In the genomic region with DNA sequence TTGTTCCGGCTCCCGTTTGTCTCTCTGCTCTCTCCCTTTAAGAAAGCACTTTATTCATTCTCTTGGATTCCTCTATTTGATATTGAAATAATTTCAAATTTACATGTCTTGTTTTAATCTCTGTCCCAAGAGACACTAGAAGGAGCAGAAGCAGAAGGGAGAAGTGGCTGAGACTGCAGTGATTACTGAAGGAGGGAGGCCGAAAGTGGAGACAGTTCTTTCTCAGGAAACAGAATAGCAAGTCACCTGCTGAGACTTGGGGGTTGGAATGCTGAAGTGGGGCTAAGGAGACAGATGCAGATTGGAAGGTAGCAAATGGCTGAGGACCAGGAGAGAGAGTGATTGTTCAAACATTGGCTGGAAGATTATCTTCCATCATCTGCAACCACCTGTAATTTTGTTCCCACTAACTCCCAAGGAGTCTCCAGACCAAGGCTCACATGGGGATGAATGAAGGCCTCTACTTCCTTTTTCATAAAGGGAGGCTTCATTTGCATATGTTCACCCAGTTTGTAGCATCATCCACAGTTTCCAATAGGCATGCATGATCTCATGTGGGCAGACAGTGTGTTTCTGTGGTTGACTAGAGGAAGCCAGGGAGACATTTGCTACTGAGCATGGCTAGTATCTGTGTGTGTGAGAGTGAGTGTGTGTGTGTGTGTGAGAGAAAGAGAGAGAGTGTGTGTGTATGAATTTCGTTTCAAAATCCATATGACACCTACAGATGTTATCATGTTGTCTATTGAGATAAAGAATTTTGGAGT, we compare ENCODE assay signal across 11 cellular contexts. TPM values are rescaled to one million over a fixed set of nuclear protein-coding genes. Genes with fewer than 3 reads are reported as not detected.
A peak's percentile ranks its signal among the peaks of the same experiment; 100 is the strongest.
DNase-seq lines count a peak whose midpoint lies in the region; ATAC-seq lines count a peak whose summit lies in the region.
"Had no signal": no experiment of that assay in that cellular context is flagged by ENCODE, and none has a peak within 500 bp of the region (broad histone marks: within the 10 kb centered on the region; RNA-seq: fewer than 3 reads in every experiment).

No MANE protein-coding gene starts in this region.

- H3K27ac Mint-ChIP-seq in IgD-negative memory B cell = peak overlapping the region; percentile 16 to 59 (median 23)
- H3K27ac Mint-ChIP-seq in activated naive CD4-positive, alpha-beta T cell treated with anti-CD3 and anti-CD28 coated beads, Interleukin-2, amount 50 U/mL, for 72 hours = no peak overlapping the region

- no peak overlapping the region for H3K4me3 ChIP-seq in BLaER1 treated with 17β-estradiol and CSF1 and Interleukin-3, amounts not matched to agents 10 nM and 100 nM

- H3K4me2 ChIP-seq in BLaER1 treated with 17β-estradiol and CSF1 and Interleukin-3, amounts not matched to agents 10 nM and 100 nM = peak overlapping the region; percentile 16 to 74 (median 49)

- ATAC-seq in GM19395 (IDR thresholded peaks at IDR 0.05; ENCODE audit: unreplicated experiment) (peak; percentile 77), GM18502 (IDR thresholded peaks at IDR 0.05; ENCODE audit: poor library complexity, unreplicated experiment) (no peak)
- peak; percentile 95 to 96 for ATAC-seq in activated naive CD4-positive, alpha-beta T cell treated with anti-CD3 and anti-CD28 coated beads, Interleukin-2, amount 50 U/mL, for 72 hours

- H3K9me3 Mint-ChIP-seq in IgD-negative memory B cell = no peaks in the 10 kb centered on the region
- no peaks in the 10 kb centered on the region for H3K9me3 Mint-ChIP-seq in activated naive CD4-positive, alpha-beta T cell treated with anti-CD3 and anti-CD28 coated beads, Interleukin-2, amount 50 U/mL, for 72 hours

- H3K9me3 ChIP-seq in BLaER1 treated with 17β-estradiol and CSF1 and Interleukin-3, amounts not matched to agents 10 nM and 100 nM (replicated peaks in 1 of 11) = peaks cover 0 to 4% (median 0%) of the 10 kb centered on the region in 11 experiments; a peak in 2 of 22 replicates

- peak in 1 of 2 donors; percentile 19 for DNase-seq in activated naive CD4-positive, alpha-beta T cell treated with anti-CD3 and anti-CD28 coated beads, Interleukin-2, amount 50 U/mL, for 72 hours (ENCODE audit: low spot score in 2 of 2)
- DNase-seq in H4 (ENCODE audit: low spot score) (no peak), T1000 (lab: John Stamatoyannopoulos, UW) (no peak), middle frontal gyrus (ENCODE audit: extremely low spot score, low spot score) (no peak)
- DNase-seq: DMS79 treated with DMSO at 0.1 percent for 48 hours, NCI-H1105 treated with DMSO at 0.1 percent for 48 hours had no signal

- H3K27me3 ChIP-seq in BLaER1 treated with 17β-estradiol and CSF1 and Interleukin-3, amounts not matched to agents 10 nM and 100 nM = no peaks in the 10 kb centered on the region

- peak overlapping the region in 3 of 4 donors; percentile 0 to 59 (median 24) for H3K4me3 Mint-ChIP-seq in IgD-negative memory B cell

- H4K20me1 ChIP-seq in BLaER1 treated with 17β-estradiol and CSF1 and Interleukin-3, amounts not matched to agents 10 nM and 100 nM = no peaks in the 10 kb centered on the region

- H3K4me1 ChIP-seq in BLaER1 treated with 17β-estradiol and CSF1 and Interleukin-3, amounts not matched to agents 10 nM and 100 nM = peaks cover 12 to 22% (median 16%) of the 10 kb centered on the region in 10 experiments

- no peaks in the 10 kb centered on the region for H3K27me3 Mint-ChIP-seq in IgD-negative memory B cell

- peaks cover 16 to 24% (median 18%) of the 10 kb centered on the region in 3 donors for H3K4me1 Mint-ChIP-seq in IgD-negative memory B cell

- H3K36me3 ChIP-seq in BLaER1 treated with 17β-estradiol and CSF1 and Interleukin-3, amounts not matched to agents 10 nM and 100 nM = no peaks in the 10 kb centered on the region

- no peak overlapping the region for H3K27ac ChIP-seq in BLaER1 treated with 17β-estradiol and CSF1 and Interleukin-3, amounts not matched to agents 10 nM and 100 nM

- no peak overlapping the region for H3K9ac ChIP-seq in BLaER1 treated with 17β-estradiol and CSF1 and Interleukin-3, amounts not matched to agents 10 nM and 100 nM

- H3K36me3 Mint-ChIP-seq in IgD-negative memory B cell = peaks cover 2% of the 10 kb centered on the region
- no peaks in the 10 kb centered on the region for H3K36me3 Mint-ChIP-seq in activated naive CD4-positive, alpha-beta T cell treated with anti-CD3 and anti-CD28 coated beads, Interleukin-2, amount 50 U/mL, for 72 hours

RNA-seq across cellular contexts. Expression of gene LTF, which starts 24.0 kb away (rescaled TPM):
- polyA plus RNA-seq in IgD-negative memory B cell = not detected
- total RNA-seq in activated naive CD4-positive, alpha-beta T cell treated with anti-CD3 and anti-CD28 coated beads, Interleukin-2, amount 50 U/mL, for 72 hours = not detected
- total RNA-seq in H4 (2014; rRNA removed; shearing (Covaris generic)) = not detected in 2 replicates
- total RNA-seq: kidney epithelial cell had no signal

RNA-seq across cellular contexts. Expression of gene CCRL2, which starts 33.7 kb away (rescaled TPM):
- 1.3 TPM for polyA plus RNA-seq in IgD-negative memory B cell
- total RNA-seq in activated naive CD4-positive, alpha-beta T cell treated with anti-CD3 and anti-CD28 coated beads, Interleukin-2, amount 50 U/mL, for 72 hours = 1 to 10 TPM in 1 of 2 donors, under 1 TPM in 1; 0.72 to 1.4 TPM
- 0.46 and 6.6 TPM in 2 replicates for total RNA-seq in H4 (2014; rRNA removed; shearing (Covaris generic))

RNA-seq across cellular contexts. Expression of gene RTP3, which starts 57.1 kb away (rescaled TPM):
- not detected for polyA plus RNA-seq in IgD-negative memory B cell
- not detected for total RNA-seq in activated naive CD4-positive, alpha-beta T cell treated with anti-CD3 and anti-CD28 coated beads, Interleukin-2, amount 50 U/mL, for 72 hours
- total RNA-seq in H4 (2014; rRNA removed; shearing (Covaris generic)) = 0.06 and 0.41 TPM in 2 replicates
- total RNA-seq: kidney epithelial cell had no signal

Comparison
In these comparisons a context has a peak if more than half of its experiments do, and no peak if none do; other contexts are left out.
1. H3K27ac Mint-ChIP-seq: peak in IgD-negative memory B cell (3 of 3); none in activated naive CD4-positive, alpha-beta T cell treated with anti-CD3 and anti-CD28 coated beads, Interleukin-2, amount 50 U/mL, for 72 hours (0 of 2).